Comparison of ENCODE assay signal across 10 cellular contexts in the genomic region with DNA sequence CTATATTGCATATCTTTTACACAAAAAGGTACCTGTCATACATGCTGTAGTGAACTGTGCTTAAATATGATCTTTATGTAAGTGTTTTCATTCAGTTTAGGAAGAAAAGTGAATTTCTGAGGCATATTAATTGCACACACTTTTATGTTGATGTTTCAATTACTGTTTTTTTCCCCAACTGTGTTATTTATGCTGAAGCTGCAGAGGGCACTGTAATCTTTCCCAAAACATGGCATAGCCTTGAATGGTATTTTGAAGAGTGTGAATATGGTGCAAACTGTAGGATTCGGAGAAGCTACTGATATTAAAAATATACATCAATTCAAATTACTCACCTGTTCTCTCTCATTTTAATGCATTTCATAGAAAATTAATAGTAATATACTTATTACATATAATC. TPM values are rescaled to one million over a fixed set of nuclear protein-coding genes. Genes with fewer than 3 reads are reported as not detected.
DNase-seq lines count a peak whose midpoint lies in the region; ATAC-seq and TF ChIP-seq lines count a peak whose summit lies in the region.
"Had no signal": no experiment of that assay in that cellular context is flagged by ENCODE, and none has a peak within 500 bp of the region (broad histone marks: within the 10 kb centered on the region; RNA-seq: fewer than 3 reads in every experiment).

No MANE protein-coding gene starts in this region.

- TF ChIP-seq CTCF in DND-41 (IDR thresholded peaks at IDR 0.05; ENCODE audit: borderline replicate concordance, extremely low read depth, low read length, poor library complexity, severe bottlenecking) (peak; percentile 49), LNCaP clone FGC (IDR thresholded peaks at IDR 0.05; ENCODE audit: control insufficient read depth, extremely low read depth, insufficient read depth) (peak; percentile 74), adrenal gland (IDR thresholded peaks at IDR 0.05) (no peak), testis (IDR thresholded peaks at IDR 0.05) (no peak)

- H3K9me3 ChIP-seq in DND-41 (ENCODE audit: insufficient read depth, low read length, severe bottlenecking) (no peaks in the 10 kb centered on the region), adrenal gland (replicated peaks in 1 of 3) (no peaks in the 10 kb centered on the region), testis (no peaks in the 10 kb centered on the region)

- no peak overlapping the region for H3K9ac ChIP-seq in DND-41 (ENCODE audit: low read depth, low read length)

- DNase-seq in DND-41 (no peak), LNCaP clone FGC (ENCODE audit: low read depth) (no peak), astrocyte of the hippocampus (ENCODE audit: low read depth, low spot score) (peak; percentile 16), midbrain (lab: John Stamatoyannopoulos, UW) (peak; percentile 36), adrenal gland (no peak), testis (no peak), posterior cingulate gyrus (no peak)
- DNase-seq: activated naive CD4-positive, alpha-beta T cell; stimulated activated naive CD8-positive, alpha-beta T cell treated with anti-CD3 and anti-CD28 coated beads, Interleukin-15, amount 100 ng/mL, for 72 hours had no signal

- H3K27ac ChIP-seq in DND-41 (ENCODE audit: low read length) = no peak overlapping the region
- no peak overlapping the region for H3K27ac ChIP-seq in adrenal gland
- no peak overlapping the region for H3K27ac ChIP-seq in testis

- H3K36me3 ChIP-seq in DND-41 (ENCODE audit: insufficient read depth, low read length) = no peaks in the 10 kb centered on the region
- H3K36me3 ChIP-seq in adrenal gland (replicated peaks in 1 of 2) = no peaks in the 10 kb centered on the region
- no peaks in the 10 kb centered on the region for H3K36me3 ChIP-seq in testis (ENCODE audit: low read depth, missing control alignments)

- 38 to 46% (median 40%) methylated on average over 1 of the region's 1 CpG for WGBS in adrenal gland, 4 donors
- 57% methylated on average over 1 of the region's 1 CpG for WGBS in testis, 2 donors

- no peak for TF ChIP-seq POLR2A in adrenal gland (IDR thresholded peaks at IDR 0.05)
- no peak for TF ChIP-seq POLR2A in testis (IDR thresholded peaks at IDR 0.05)

- H3K4me2 ChIP-seq in DND-41 (ENCODE audit: insufficient read depth, low read length) = no peak overlapping the region

- ATAC-seq in DND-41 (ENCODE audit: insufficient read depth, low read depth) (0 out of 3 replicates have a peak, but pooled peaks have one; percentile 44), GM21717 (IDR thresholded peaks at IDR 0.05; ENCODE audit: unreplicated experiment) (no peak)
- ATAC-seq: stimulated activated naive CD8-positive, alpha-beta T cell treated with anti-CD3 and anti-CD28 coated beads, Interleukin-15, amount 100 ng/mL, for 72 hours had no signal

- no peaks in the 10 kb centered on the region for H3K79me2 ChIP-seq in DND-41 (ENCODE audit: insufficient read depth, low read length)

- H4K20me1 ChIP-seq in DND-41 (ENCODE audit: insufficient read depth, low read length) = no peaks in the 10 kb centered on the region

- intact Hi-C loops in adrenal gland (cut with DNase I) (no loop called here), testis (cut with DNase I; ENCODE audit: low total_unique reads) (no loop called here), posterior cingulate gyrus (cut with DNase I) (loop anchor here (5.0 kb wide), 2 partner anchors 583 to 713 kb away; no protein-coding TSS in a partner anchor)

- peaks cover 2% of the 10 kb centered on the region for H3K27me3 ChIP-seq in DND-41 (ENCODE audit: insufficient read depth, low read length, poor library complexity)
- H3K27me3 ChIP-seq in adrenal gland = no peaks in the 10 kb centered on the region
- H3K27me3 ChIP-seq in testis = no peaks in the 10 kb centered on the region

- H3K4me1 ChIP-seq in DND-41 (ENCODE audit: insufficient read depth, low read length) (peaks cover 4% of the 10 kb centered on the region), adrenal gland (replicated peaks in 1 of 2) (no peaks in the 10 kb centered on the region), testis (no peaks in the 10 kb centered on the region)

- H3K4me3 ChIP-seq in DND-41 (ENCODE audit: low read depth in 1 of 2, low read length in 2 of 2) (no peak overlapping the region), LNCaP clone FGC (ENCODE audit: low read depth, low read length) (no peak overlapping the region), adrenal gland (no peak overlapping the region), testis (no peak overlapping the region)

- no peak overlapping the region for H2AFZ ChIP-seq in DND-41 (ENCODE audit: low read depth, low read length)

RNA-seq across cellular contexts. Expression of a gene that starts 6.0 kb away (rescaled TPM):
- total RNA-seq in adrenal gland (1 to 10 TPM in 3 of 8 donors, under 1 TPM in 5; 0.28 to 3.5 (median 0.93) TPM), testis (1 to 10 TPM; 6.6 to 9.1 TPM)
- polyA plus RNA-seq in adrenal gland (under 1 TPM; 0.17 to 0.86 (median 0.32) TPM), testis (ENCODE audit: insufficient read depth, low read depth, low replicate concordance) (0.96 TPM)

Comparison
In these comparisons a context has a peak if more than half of its experiments do, and no peak if none do; other contexts are left out.
1. DNase-seq: peak in astrocyte of the hippocampus (single experiment) and midbrain (single experiment); none in DND-41 (single experiment), LNCaP clone FGC (single experiment), adrenal gland (0 of 7), testis (single experiment) and posterior cingulate gyrus (0 of 10).
2. CTCF ChIP-seq: peak in DND-41 (single experiment) and LNCaP clone FGC (single experiment); none in adrenal gland (0 of 6) and testis (0 of 3).